In genomic region chr11:119363874-119364590, GRCh38 we compare ENCODE assay signal across 8 cellular contexts. TPM values are rescaled to one million over a fixed set of nuclear protein-coding genes. Genes with fewer than 3 reads are reported as not detected.
DNase-seq lines count a peak whose midpoint lies in the region; ATAC-seq, FAIRE-seq and TF ChIP-seq lines count a peak whose summit lies in the region.

No MANE protein-coding gene starts in this region.

- intact Hi-C loops in endothelial cell of umbilical vein (cut with micrococcal nuclease) = no loop called here

- H3K79me2 ChIP-seq in endothelial cell of umbilical vein (ENCODE audit: control insufficient read depth, insufficient read depth, low read length) = no peaks in the 10 kb centered on the region

- no peak for TF ChIP-seq CTCF in GM10266 (IDR thresholded peaks at IDR 0.05; ENCODE audit: control insufficient read depth, insufficient read depth, low read depth, missing control alignments)
- TF ChIP-seq CTCF in endothelial cell of umbilical vein (IDR thresholded peaks at IDR 0.05; ENCODE audit: extremely low read depth in 1 of 2, insufficient read depth in 1 of 2, low read depth in 1 of 2, low read length in 2 of 2) = no peak

- H3K4me1 ChIP-seq in endothelial cell of umbilical vein (ENCODE audit: control insufficient read depth, extremely low read depth, insufficient read depth, low read length) (no peaks in the 10 kb centered on the region), mucosa of rectum (ENCODE audit: control insufficient read depth in 2 of 2, insufficient read depth in 2 of 2, low read length in 2 of 2) (peaks cover 45 to 57% of the 10 kb centered on the region in 2 donors)

- H3K4me2 ChIP-seq in endothelial cell of umbilical vein (ENCODE audit: insufficient read depth, low read length) = no peak overlapping the region

- DNase-seq in GM10266 (ENCODE audit: extremely low spot score) = peak; percentile 86
- DNase-seq in MV-4-11 (lab: John Stamatoyannopoulos, UW) = peak; percentile 38
- DNase-seq in activated CD8-positive, alpha-beta memory T cell treated with anti-CD3 and anti-CD28 coated beads, Interleukin-2, amount 50 U/mL, for 48 hours = peak; percentile 86
- peak; percentile 39 for DNase-seq in endothelial cell of umbilical vein (ENCODE audit: low read depth, low spot score)
- DNase-seq in stimulated activated naive B cell treated with anti-CD40 and anti-IgM and Interleukin-4, amounts not matched to agents 10 μg/mL and 1 μg/mL and 100 μg/mL, for 72 hours = no peak
- no peak for DNase-seq in urothelium cell line (ENCODE audit: low spot score)

- peaks cover 56 to 63% of the 10 kb centered on the region in 2 donors for H3K27me3 Mint-ChIP-seq in stimulated activated naive B cell treated with anti-CD40 and anti-IgM and Interleukin-4, amounts not matched to agents 10 μg/mL and 1 μg/mL and 100 μg/mL, for 72 hours

- FAIRE-seq in endothelial cell of umbilical vein (lab: Jason Lieb, UNC) = no peak
- FAIRE-seq in urothelium cell line (lab: Jason Lieb, UNC) = no peak

- H2AFZ ChIP-seq in endothelial cell of umbilical vein (ENCODE audit: low read depth, low read length) = peak overlapping the region; percentile 22

- no peaks in the 10 kb centered on the region for H4K20me1 ChIP-seq in endothelial cell of umbilical vein (replicated peaks; ENCODE audit: control insufficient read depth, extremely low read depth, insufficient read depth, low read length)

- CTCF ChIA-PET in endothelial cell of umbilical vein (lab: Charles Lee) = interaction anchor here (1.5 to 1.7 kb wide), 3 partner anchors 8 to 23 kb away, joined by 4 to 15 read pairs (median 10); partner anchors contain the start of gene C1QTNF5

- no peaks in the 10 kb centered on the region for H3K9me3 ChIP-seq in endothelial cell of umbilical vein (replicated peaks; ENCODE audit: control insufficient read depth, insufficient read depth, low read length)
- H3K9me3 ChIP-seq in mucosa of rectum (ENCODE audit: control insufficient read depth in 2 of 2, low read length in 2 of 2) = no peaks in the 10 kb centered on the region

- peak overlapping the region in 1 of 3 experiments; percentile 33 for H3K4me3 ChIP-seq in endothelial cell of umbilical vein (replicated peaks in 1 of 3; ENCODE audit: insufficient read depth in 1 of 3, low read depth in 1 of 3, low read length in 3 of 3)
- H3K4me3 ChIP-seq in mucosa of rectum (ENCODE audit: low read length in 2 of 2) = peak overlapping the region; percentile 44 to 68

- peak; percentile 69 to 81 for ATAC-seq in stimulated activated naive B cell treated with anti-CD40 and anti-IgM and Interleukin-4, amounts not matched to agents 10 μg/mL and 1 μg/mL and 100 μg/mL, for 72 hours (replicated peaks)
- ATAC-seq in HG03095 (IDR thresholded peaks at IDR 0.05; ENCODE audit: unreplicated experiment) = no peak

- H3K9me1 ChIP-seq in endothelial cell of umbilical vein (replicated peaks; ENCODE audit: control insufficient read depth, extremely low read depth, insufficient read depth, low read length) = no peaks in the 10 kb centered on the region

- H3K36me3 Mint-ChIP-seq in stimulated activated naive B cell treated with anti-CD40 and anti-IgM and Interleukin-4, amounts not matched to agents 10 μg/mL and 1 μg/mL and 100 μg/mL, for 72 hours = peaks cover 0 to 6% of the 10 kb centered on the region in 2 donors

- no TSS peak for BruUV-seq in endothelial cell of umbilical vein (replicated peaks; lab: Mats Ljungman, UMichigan)

- H3K27ac ChIP-seq in endothelial cell of umbilical vein (ENCODE audit: insufficient read depth, low read depth, low read length) = no peak overlapping the region
- H3K27ac ChIP-seq in mucosa of rectum (ENCODE audit: low read depth in 2 of 2, low read length in 2 of 2) = peak overlapping the region; percentile 44 to 93

- TF ChIP-seq POLR2A in endothelial cell of umbilical vein (IDR thresholded peaks at IDR 0.05; ENCODE audit: low read depth, low read length) = no peak

- dilution Hi-C loops in endothelial cell of umbilical vein (cut with MboI; ENCODE audit: extremely low pct_ligation_motif_present, low sequenced_read_pairs) = no loop called here

- no peaks in the 10 kb centered on the region for H3K36me3 ChIP-seq in endothelial cell of umbilical vein (ENCODE audit: control insufficient read depth in 2 of 2, extremely low read depth in 1 of 2, insufficient read depth in 2 of 2, low read length in 2 of 2)
- peaks cover 0 to 4% of the 10 kb centered on the region in 2 donors for H3K36me3 ChIP-seq in mucosa of rectum (ENCODE audit: control insufficient read depth in 2 of 2, insufficient read depth in 2 of 2, low read length in 2 of 2)

- peak overlapping the region; percentile 48 to 70 for H3K4me3 Mint-ChIP-seq in stimulated activated naive B cell treated with anti-CD40 and anti-IgM and Interleukin-4, amounts not matched to agents 10 μg/mL and 1 μg/mL and 100 μg/mL, for 72 hours

- H3K27ac Mint-ChIP-seq in stimulated activated naive B cell treated with anti-CD40 and anti-IgM and Interleukin-4, amounts not matched to agents 10 μg/mL and 1 μg/mL and 100 μg/mL, for 72 hours = no peak overlapping the region

- peaks cover 20 to 29% of the 10 kb centered on the region in 2 donors for H3K4me1 Mint-ChIP-seq in stimulated activated naive B cell treated with anti-CD40 and anti-IgM and Interleukin-4, amounts not matched to agents 10 μg/mL and 1 μg/mL and 100 μg/mL, for 72 hours

- H3K9ac ChIP-seq in endothelial cell of umbilical vein (replicated peaks; ENCODE audit: extremely low read depth, insufficient read depth, low read length) (no peak overlapping the region), mucosa of rectum (ENCODE audit: low read depth in 1 of 2, low read length in 2 of 2) (peak overlapping the region in 1 of 2 donors; percentile 70)

- peaks cover 0 to 2% of the 10 kb centered on the region in 2 donors for H3K9me3 Mint-ChIP-seq in stimulated activated naive B cell treated with anti-CD40 and anti-IgM and Interleukin-4, amounts not matched to agents 10 μg/mL and 1 μg/mL and 100 μg/mL, for 72 hours

- POLR2A ChIA-PET in endothelial cell of umbilical vein (lab: Charles Lee) = no interaction called here

- H3K27me3 ChIP-seq in endothelial cell of umbilical vein (ENCODE audit: control insufficient read depth in 2 of 2, insufficient read depth in 2 of 2, low read length in 2 of 2) = peaks cover 12 to 20% of the 10 kb centered on the region in 2 experiments
- peaks cover 4 to 13% of the 10 kb centered on the region in 2 donors for H3K27me3 ChIP-seq in mucosa of rectum (ENCODE audit: control insufficient read depth in 2 of 2, insufficient read depth in 2 of 2, low read length in 2 of 2)

TF ChIP-seq in endothelial cell of umbilical vein, 7 proteins besides CTCF, POLR2A, EP300 and RAD21 (continues in another document):
- TF ChIP-seq POLR2AphosphoS5 (IDR thresholded peaks at IDR 0.05; ENCODE audit: insufficient read depth, low read depth, low read length) = no peak
- no peak for TF ChIP-seq MYC (IDR thresholded peaks at IDR 0.05; ENCODE audit: low read depth, low read length)

RNA-seq across cellular contexts. Expression of gene USP2, which starts 17.5 kb away (rescaled TPM):
- 1.1 and 1.2 TPM in 2 replicates for total RNA-seq in endothelial cell of umbilical vein
- polyA plus RNA-seq in endothelial cell of umbilical vein = 0.21 and 0.22 TPM in 2 replicates
- 0.27 and 0.30 TPM in 2 replicates for polyA plus RNA-seq in endothelial cell of umbilical vein (2011; cell fraction: cytosol; rRNA removed)
- polyA plus RNA-seq in endothelial cell of umbilical vein (2011; cell fraction: nucleus; rRNA removed) = 0.21 and 0.35 TPM in 2 replicates
- polyA plus RNA-seq in endothelial cell of umbilical vein (2012) = 0.64 and 1.2 TPM in 2 replicates
- polyA minus RNA-seq in endothelial cell of umbilical vein = 0.45 and 0.53 TPM in 2 replicates
- 1.7 TPM for polyA minus RNA-seq in endothelial cell of umbilical vein (2011; cell fraction: cytosol; rRNA and poly(A)+ RNA removed)
- polyA minus RNA-seq in endothelial cell of umbilical vein (2011; cell fraction: nucleus; rRNA and poly(A)+ RNA removed) = 0.29 and 0.67 TPM in 2 replicates

RNA-seq across cellular contexts. Expression of gene MFRP, which starts 17.5 kb away (rescaled TPM):
- total RNA-seq in endothelial cell of umbilical vein = not detected in 2 replicates
- 0.03 and 0.08 TPM in 2 replicates for polyA plus RNA-seq in endothelial cell of umbilical vein
- 0.03 and 0.09 TPM in 2 replicates for polyA plus RNA-seq in endothelial cell of umbilical vein (2011; cell fraction: cytosol; rRNA removed)
- polyA plus RNA-seq in endothelial cell of umbilical vein (2011; cell fraction: nucleus; rRNA removed) = 0.04 TPM in 2 replicates
- polyA plus RNA-seq in endothelial cell of umbilical vein (2012) = not detected in 2 replicates
- polyA minus RNA-seq in endothelial cell of umbilical vein = 0.11 TPM in 1 of 2 replicates, not detected in the other
- not detected for polyA minus RNA-seq in endothelial cell of umbilical vein (2011; cell fraction: cytosol; rRNA and poly(A)+ RNA removed)
- polyA minus RNA-seq in endothelial cell of umbilical vein (2011; cell fraction: nucleus; rRNA and poly(A)+ RNA removed) = not detected in 2 replicates

RNA-seq across cellular contexts. Expression of gene C1QTNF5, which starts 23.3 kb away (rescaled TPM):
- total RNA-seq in endothelial cell of umbilical vein = 126 and 130 TPM in 2 replicates
- polyA plus RNA-seq in endothelial cell of umbilical vein = 201 and 228 TPM in 2 replicates
- polyA plus RNA-seq in endothelial cell of umbilical vein (2011; cell fraction: cytosol; rRNA removed) = 125 and 160 TPM in 2 replicates
- polyA plus RNA-seq in endothelial cell of umbilical vein (2011; cell fraction: nucleus; rRNA removed) = 72.0 and 76.7 TPM in 2 replicates
- polyA plus RNA-seq in endothelial cell of umbilical vein (2012) = 98.8 and 155 TPM in 2 replicates
- polyA minus RNA-seq in endothelial cell of umbilical vein = 59.9 and 63.7 TPM in 2 replicates
- polyA minus RNA-seq in endothelial cell of umbilical vein (2011; cell fraction: cytosol; rRNA and poly(A)+ RNA removed) = not detected
- 11.6 and 24.3 TPM in 2 replicates for polyA minus RNA-seq in endothelial cell of umbilical vein (2011; cell fraction: nucleus; rRNA and poly(A)+ RNA removed)

RNA-seq across cellular contexts. Expression of gene RNF26, which starts 29.7 kb away (rescaled TPM):
- total RNA-seq in endothelial cell of umbilical vein = 37.9 and 40.1 TPM in 2 replicates
- polyA plus RNA-seq in endothelial cell of umbilical vein = 41.6 and 43.8 TPM in 2 replicates
- polyA plus RNA-seq in endothelial cell of umbilical vein (2011; cell fraction: cytosol; rRNA removed) = 35.5 and 38.1 TPM in 2 replicates
- 15.7 and 17.7 TPM in 2 replicates for polyA plus RNA-seq in endothelial cell of umbilical vein (2011; cell fraction: nucleus; rRNA removed)
- polyA plus RNA-seq in endothelial cell of umbilical vein (2012) = 29.3 and 37.9 TPM in 2 replicates
- 44.3 and 46.7 TPM in 2 replicates for polyA minus RNA-seq in endothelial cell of umbilical vein
- polyA minus RNA-seq in endothelial cell of umbilical vein (2011; cell fraction: cytosol; rRNA and poly(A)+ RNA removed) = 31.6 TPM
- polyA minus RNA-seq in endothelial cell of umbilical vein (2011; cell fraction: nucleus; rRNA and poly(A)+ RNA removed) = 16.9 and 20.4 TPM in 2 replicates

RNA-seq across cellular contexts. Expression of gene MCAM, which starts 47.1 kb away (rescaled TPM):
- total RNA-seq in endothelial cell of umbilical vein = 1,012 and 1,027 TPM in 2 replicates
- 2,543 and 3,419 TPM in 2 replicates for polyA plus RNA-seq in endothelial cell of umbilical vein
- 1,288 and 1,700 TPM in 2 replicates for polyA plus RNA-seq in endothelial cell of umbilical vein (2011; cell fraction: cytosol; rRNA removed)
- polyA plus RNA-seq in endothelial cell of umbilical vein (2011; cell fraction: nucleus; rRNA removed) = 682 and 1,132 TPM in 2 replicates
- polyA plus RNA-seq in endothelial cell of umbilical vein (2012) = 548 and 754 TPM in 2 replicates
- polyA minus RNA-seq in endothelial cell of umbilical vein = 817 and 903 TPM in 2 replicates
- 69.6 TPM for polyA minus RNA-seq in endothelial cell of umbilical vein (2011; cell fraction: cytosol; rRNA and poly(A)+ RNA removed)
- polyA minus RNA-seq in endothelial cell of umbilical vein (2011; cell fraction: nucleus; rRNA and poly(A)+ RNA removed) = 242 and 367 TPM in 2 replicates

Comparison
In these comparisons a context has a peak if more than half of its experiments do, and no peak if none do; other contexts are left out.
1. DNase-seq: peak in GM10266 (single experiment), MV-4-11 (single experiment), activated CD8-positive, alpha-beta memory T cell treated with anti-CD3 and anti-CD28 coated beads, Interleukin-2, amount 50 U/mL, for 48 hours (single experiment) and endothelial cell of umbilical vein (single experiment); none in stimulated activated naive B cell treated with anti-CD40 and anti-IgM and Interleukin-4, amounts not matched to agents 10 μg/mL and 1 μg/mL and 100 μg/mL, for 72 hours (single experiment) and urothelium cell line (single experiment).